ENCODE assay signal across 20 cellular contexts in the genomic region with DNA sequence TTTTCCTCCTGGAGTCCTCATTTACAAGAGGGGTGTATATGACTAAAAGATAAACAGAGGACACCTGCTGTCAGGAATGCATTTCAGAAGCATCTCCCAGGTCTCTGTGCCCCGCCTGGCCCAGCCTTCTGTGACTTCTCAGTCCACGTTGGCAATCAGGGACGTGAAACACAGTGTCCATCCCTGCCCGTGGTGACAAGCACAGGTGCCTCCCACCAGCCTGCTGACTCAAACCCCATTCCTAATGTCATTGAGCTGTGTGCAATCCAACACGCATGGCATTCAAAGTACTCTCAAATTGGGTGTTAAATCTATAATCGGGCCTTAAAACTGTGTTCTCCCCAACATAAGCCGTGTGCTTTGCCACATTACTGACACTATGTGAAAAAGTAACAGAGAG.
"Had no signal": no experiment of that assay in that cellular context is flagged by ENCODE, and none has a peak within 500 bp of the region (broad histone marks: within the 10 kb centered on the region; RNA-seq: fewer than 3 reads in every experiment).

No MANE protein-coding gene starts in this region.

- H3K4me3 ChIP-seq: esophagus squamous epithelium, pancreas, prostate gland, sigmoid colon had no signal

- H3K4me1 ChIP-seq: esophagus squamous epithelium, pancreas, prostate gland, sigmoid colon had no signal

- H3K27ac ChIP-seq: esophagus squamous epithelium, pancreas, prostate gland, sigmoid colon had no signal

- H3K27me3 ChIP-seq: pancreas, sigmoid colon had no signal

- H3K9me3 ChIP-seq: esophagus squamous epithelium, pancreas, prostate gland, sigmoid colon had no signal

- H3K36me3 ChIP-seq: esophagus squamous epithelium, pancreas, prostate gland, sigmoid colon had no signal

- ATAC-seq: activated CD8-positive, alpha-beta T cell treated with anti-CD3 and anti-CD28 coated beads for 36 hours; activated T-cell treated with anti-CD3 and anti-CD28 coated beads, Interleukin-2, amount 50 U/mL, for 4 hours had no signal

- FAIRE-seq: pancreas, small intestine had no signal

- DNase-seq: activated B cell treated with CpG ODN at 0.5 μM for 24 hours; activated CD4-positive, alpha-beta T cell treated with anti-CD3 and anti-CD28 coated beads, Interleukin-2, amount 50 U/mL, for 1 hour; activated CD8-positive, alpha-beta T cell treated with anti-CD3 and anti-CD28 coated beads for 36 hours; activated gamma-delta T cell treated with Interleukin-2 at 50 U/mL for 16 hours; activated naive CD4-positive, alpha-beta T cell treated with anti-CD3 and anti-CD28 coated beads, Interleukin-2, amount 50 U/mL, for 16 hours; activated T-cell treated with anti-CD3 and anti-CD28 coated beads, Interleukin-2, amount 50 U/mL, for 4 hours; amniotic stem cell; central memory CD4-positive, alpha-beta T cell; esophagus squamous epithelium; foreskin melanocyte; left cardiac atrium; mammary epithelial cell; naive thymus-derived CD4-positive, alpha-beta T cell; pancreas; sigmoid colon; small intestine; stimulated activated CD4-positive, alpha-beta T cell treated with anti-CD3 and anti-CD28 coated beads, Interleukin-4, amount 100 ng/mL, for 24 hours; stimulated activated naive CD8-positive, alpha-beta T cell treated with anti-CD3 and anti-CD28 coated beads, Interleukin-15, amount 100 ng/mL, for 72 hours; substantia nigra had no signal
